Comparison of ENCODE assay signal across 11 cellular contexts in genomic region chr2:237025090-237025865, GRCh38.
A peak's percentile ranks its signal among the peaks of the same experiment; 100 is the strongest.
DNase-seq lines count a peak whose midpoint lies in the region; ATAC-seq and TF ChIP-seq lines count a peak whose summit lies in the region.
"Had no signal": no experiment of that assay in that cellular context is flagged by ENCODE, and none has a peak within 500 bp of the region (broad histone marks: within the 10 kb centered on the region; RNA-seq: fewer than 3 reads in every experiment).

No MANE protein-coding gene starts in this region.

- no peak overlapping the region for H3K27ac ChIP-seq in coronary artery
- H3K27ac ChIP-seq: sigmoid colon had no signal

- no peak for TF ChIP-seq CTCF in coronary artery (IDR thresholded peaks at IDR 0.05)

- ATAC-seq in GM18858 (IDR thresholded peaks at IDR 0.05; ENCODE audit: unreplicated experiment), result no peak

- DNase-seq in GM04504 (ENCODE audit: low read depth), result peak; percentile 43
- DNase-seq in OCI-M1 (lab: John Stamatoyannopoulos, UW), result peak; percentile 8
- peak; percentile 87 for DNase-seq in fibroblast of the conjunctiva (ENCODE audit: low read depth)
- DNase-seq in skeletal muscle cell (ENCODE audit: low read depth), result peak; percentile 91
- no peak for DNase-seq in activated CD8-positive, alpha-beta memory T cell treated with anti-CD3 and anti-CD28 coated beads for 24 hours
- DNase-seq in OCI-M2 (lab: John Stamatoyannopoulos, UW; ENCODE audit: unreplicated experiment), result no peak
- DNase-seq in coronary artery (ENCODE audit: low spot score), result no peak
- DNase-seq: hypothalamus, NCI-H524, sigmoid colon had no signal

- H3K4me3 ChIP-seq in skeletal muscle cell (ENCODE audit: low read depth, low read length) (no peak overlapping the region), coronary artery (no peak overlapping the region)
- H3K4me3 ChIP-seq: sigmoid colon had no signal

Comparison
In these comparisons a context has a peak if more than half of its experiments do, and no peak if none do; other contexts are left out.
1. DNase-seq: peak in GM04504 (single experiment), OCI-M1 (single experiment), fibroblast of the conjunctiva (single experiment) and skeletal muscle cell (single experiment); none in activated CD8-positive, alpha-beta memory T cell treated with anti-CD3 and anti-CD28 coated beads for 24 hours (single experiment), OCI-M2 (single experiment) and coronary artery (single experiment).